12 cellular contexts compared by ENCODE assay signal in genomic region chr15:67049351-67050044, GRCh38. TPM values are rescaled to one million over a fixed set of nuclear protein-coding genes. Genes with fewer than 3 reads are reported as not detected.
DNase-seq lines count a peak whose midpoint lies in the region; ATAC-seq and TF ChIP-seq lines count a peak whose summit lies in the region.
"Had no signal": no experiment of that assay in that cellular context is flagged by ENCODE, and none has a peak within 500 bp of the region (broad histone marks: within the 10 kb centered on the region; RNA-seq: fewer than 3 reads in every experiment).

No MANE protein-coding gene starts in this region.

- H3K27ac ChIP-seq in RWPE1 (peak overlapping the region; percentile 92), prostate gland (peak overlapping the region; percentile 22 to 47)

- CTCF ChIA-PET in BJ (lab: Yijun Ruan, JAX): interaction anchor here (0.7 to 1.8 kb wide), 3 partner anchors 25 to 103 kb away, joined by 3 to 5 read pairs (median 4); no protein-coding TSS in a partner anchor
- CTCF ChIA-PET in RWPE1 (lab: Yijun Ruan, JAX): interaction anchor here (0.6 kb wide), 2 partner anchors 188 to 332 kb away, joined by 3 read pairs; no protein-coding TSS in a partner anchor

- H3K27me3 ChIP-seq in BJ (ENCODE audit: control insufficient read depth, insufficient read depth, low read length) (no peaks in the 10 kb centered on the region), prostate gland (replicated peaks; ENCODE audit: insufficient read depth) (no peaks in the 10 kb centered on the region)
- H3K27me3 ChIP-seq: heart right ventricle had no signal

- H3K36me3 Mint-ChIP-seq in activated T-helper 2 cell treated with anti-CD3 and anti-CD28 coated beads, Interferon-gamma antibody, Interleukin-2, Interleukin-4, amounts not matched to agents 10 μg/mL and 5 μg/mL and 100 μg/mL, durations not matched to agents 14 hours and 24 hours and 36 hours (ENCODE audit: low read depth): no peaks in the 10 kb centered on the region

- no peak overlapping the region for H3K27ac Mint-ChIP-seq in activated T-helper 2 cell treated with anti-CD3 and anti-CD28 coated beads, Interferon-gamma antibody, Interleukin-2, Interleukin-4, amounts not matched to agents 10 μg/mL and 5 μg/mL and 100 μg/mL, durations not matched to agents 14 hours and 24 hours and 36 hours
- H3K27ac Mint-ChIP-seq: activated CD8-positive, alpha-beta T cell treated with anti-CD3 and anti-CD28 coated beads, Interleukin-2, amount 10 ng/mL, durations not matched to agents 7 days and 5 days had no signal

- no peak for ATAC-seq in HG03097 (IDR thresholded peaks at IDR 0.05; ENCODE audit: low FRiP score, unreplicated experiment)
- ATAC-seq: activated CD8-positive, alpha-beta T cell treated with anti-CD3 and anti-CD28 coated beads, Interleukin-2, amount 10 ng/mL, durations not matched to agents 7 days and 5 days had no signal

- peaks cover 4% of the 10 kb centered on the region for H3K4me1 ChIP-seq in prostate gland (replicated peaks)

- no peak for TF ChIP-seq CTCF in BJ (IDR thresholded peaks at IDR 0.05; ENCODE audit: insufficient read depth, low read depth, low read length)
- TF ChIP-seq CTCF in RWPE1 (conservative IDR thresholded peaks at IDR 0.05; ENCODE audit: low read depth): no peak
- TF ChIP-seq CTCF in prostate gland (IDR thresholded peaks at IDR 0.05): no peak

- H3K36me3 ChIP-seq in BJ (ENCODE audit: control insufficient read depth, insufficient read depth, low read length) (no peaks in the 10 kb centered on the region), prostate gland (no peaks in the 10 kb centered on the region)
- H3K36me3 ChIP-seq: heart right ventricle had no signal

- no peaks in the 10 kb centered on the region for H3K9me3 Mint-ChIP-seq in activated T-helper 2 cell treated with anti-CD3 and anti-CD28 coated beads, Interferon-gamma antibody, Interleukin-2, Interleukin-4, amounts not matched to agents 10 μg/mL and 5 μg/mL and 100 μg/mL, durations not matched to agents 14 hours and 24 hours and 36 hours

- H3K4me3 ChIP-seq in BJ (ENCODE audit: low read depth, low read length) (no peak overlapping the region), prostate gland (no peak overlapping the region)
- H3K4me3 ChIP-seq: heart right ventricle had no signal

- no peaks in the 10 kb centered on the region for H3K9me3 ChIP-seq in prostate gland
- H3K9me3 ChIP-seq: heart right ventricle had no signal

- H3K4me3 Mint-ChIP-seq in activated T-helper 2 cell treated with anti-CD3 and anti-CD28 coated beads, Interferon-gamma antibody, Interleukin-2, Interleukin-4, amounts not matched to agents 10 μg/mL and 5 μg/mL and 100 μg/mL, durations not matched to agents 14 hours and 24 hours and 36 hours (ENCODE audit: low read depth): no peak overlapping the region
- H3K4me3 Mint-ChIP-seq: activated CD8-positive, alpha-beta T cell treated with anti-CD3 and anti-CD28 coated beads, Interleukin-2, amount 10 ng/mL, durations not matched to agents 7 days and 5 days had no signal

- WGBS in prostate gland: 60% methylated on average over 6 of the region's 6 CpGs

- DNase-seq in BJ (ENCODE audit: low read depth) (peak; percentile 63), RWPE1 (ENCODE audit: low spot score) (no peak), fibroblast of gingiva (ENCODE audit: low read depth) (peak; percentile 73), prostate gland (ENCODE audit: low spot score) (no peak), OCI-M1 (lab: John Stamatoyannopoulos, UW) (no peak), NCI-H748 (lab: John Stamatoyannopoulos, UW; ENCODE audit: unreplicated experiment) (no peak)
- no peak for DNase-seq in activated T-helper 2 cell treated with anti-CD3 and anti-CD28 coated beads, Interferon-gamma antibody, Interleukin-2, Interleukin-4, amounts not matched to agents 10 μg/mL and 5 μg/mL and 100 μg/mL, durations not matched to agents 14 hours and 24 hours and 36 hours (ENCODE audit: low spot score)
- DNase-seq: activated CD8-positive, alpha-beta T cell treated with anti-CD3 and anti-CD28 coated beads, Interleukin-2, amount 10 ng/mL, durations not matched to agents 7 days and 5 days; heart right ventricle; NCI-H2107; stimulated activated CD4-positive, alpha-beta T cell treated with anti-CD3 and anti-CD28 coated beads, Interleukin-4, amount 100 ng/mL, for 1 hour had no signal

- intact Hi-C loops in prostate gland (cut with DNase I): no loop called here
- intact Hi-C loops in activated T-helper 2 cell treated with anti-CD3 and anti-CD28 coated beads, Interferon-gamma antibody, Interleukin-2, Interleukin-4, amounts not matched to agents 10 μg/mL and 5 μg/mL and 100 μg/mL, durations not matched to agents 14 hours and 24 hours and 36 hours (cut with micrococcal nuclease): no loop called here

- POLR2A ChIA-PET in BJ (lab: Charles Lee): interaction anchor here (0.6 kb wide), 1 partner anchor 21 kb away, joined by 3 read pairs; no protein-coding TSS in a partner anchor
- POLR2A ChIA-PET in RWPE1 (lab: Yijun Ruan, JAX; ENCODE audit: low non-redundant PET): no interaction called here

- H3K4me1 Mint-ChIP-seq in activated T-helper 2 cell treated with anti-CD3 and anti-CD28 coated beads, Interferon-gamma antibody, Interleukin-2, Interleukin-4, amounts not matched to agents 10 μg/mL and 5 μg/mL and 100 μg/mL, durations not matched to agents 14 hours and 24 hours and 36 hours (ENCODE audit: low read depth): peaks cover 27% of the 10 kb centered on the region

- TF ChIP-seq POLR2A in prostate gland (IDR thresholded peaks at IDR 0.05): no peak

- no peaks in the 10 kb centered on the region for H3K27me3 Mint-ChIP-seq in activated T-helper 2 cell treated with anti-CD3 and anti-CD28 coated beads, Interferon-gamma antibody, Interleukin-2, Interleukin-4, amounts not matched to agents 10 μg/mL and 5 μg/mL and 100 μg/mL, durations not matched to agents 14 hours and 24 hours and 36 hours (ENCODE audit: low read depth)

RNA-seq across cellular contexts. Expression of gene SMAD3, which starts 15.9 kb away (rescaled TPM):
- polyA plus RNA-seq in BJ (2011; rRNA removed): 35.1 and 59.4 TPM in 2 replicates
- 58.3 and 68.0 TPM in 2 replicates for polyA minus RNA-seq in BJ (2011; rRNA and poly(A)+ RNA removed)
- total RNA-seq in prostate gland: 10 to 100 TPM; 30.6 to 45.4 TPM
- 25.2 and 28.1 TPM in 2 replicates for total RNA-seq in activated T-helper 2 cell treated with anti-CD3 and anti-CD28 coated beads, Interferon-gamma antibody, Interleukin-2, Interleukin-4, amounts not matched to agents 10 μg/mL and 5 μg/mL and 100 μg/mL, durations not matched to agents 14 hours and 24 hours and 36 hours

Comparison
In these comparisons a context has a peak if more than half of its experiments do, and no peak if none do; other contexts are left out.
1. DNase-seq: peak in BJ (single experiment) and fibroblast of gingiva (single experiment); none in RWPE1 (single experiment), prostate gland (single experiment), OCI-M1 (single experiment), NCI-H748 (single experiment) and activated T-helper 2 cell treated with anti-CD3 and anti-CD28 coated beads, Interferon-gamma antibody, Interleukin-2, Interleukin-4, amounts not matched to agents 10 μg/mL and 5 μg/mL and 100 μg/mL, durations not matched to agents 14 hours and 24 hours and 36 hours (single experiment).